In the genomic region with DNA sequence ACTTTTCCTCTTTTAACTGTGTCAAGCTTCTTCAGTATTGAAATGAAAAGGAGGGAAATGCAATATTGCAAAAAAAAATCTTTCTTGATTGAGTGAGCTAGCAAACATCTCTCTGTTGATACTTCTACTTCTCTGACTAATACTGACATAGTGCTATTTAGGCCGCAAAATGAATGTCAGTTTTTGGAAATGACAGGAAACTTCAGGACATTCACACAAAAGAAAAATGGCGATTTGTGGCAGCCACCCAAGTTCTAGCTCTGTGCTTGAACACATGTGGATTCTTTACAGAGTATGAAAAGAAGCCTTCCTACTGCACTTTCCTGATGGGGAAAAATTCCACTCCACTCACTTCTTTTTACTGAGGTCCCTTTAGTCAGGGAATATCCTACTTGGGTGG, we compare ENCODE assay signal across 34 cellular contexts.
DNase-seq lines count a peak whose midpoint lies in the region; ATAC-seq, FAIRE-seq and TF ChIP-seq lines count a peak whose summit lies in the region.
"Had no signal": no experiment of that assay in that cellular context is flagged by ENCODE, and none has a peak within 500 bp of the region (broad histone marks: within the 10 kb centered on the region; RNA-seq: fewer than 3 reads in every experiment).

No MANE protein-coding gene starts in this region.

- H2AFZ ChIP-seq in GM23248 (peak overlapping the region; percentile 70), PC-3 (ENCODE audit: low read length) (peak overlapping the region; percentile 32; the same call in 1 of the 2 replicates), H1 (ENCODE audit: low read length) (peak overlapping the region; percentile 87; the same call in 1 of the 2 replicates), mesenchymal stem cell (ENCODE audit: low read depth, low read length) (peak overlapping the region; percentile 14), SK-N-SH (ENCODE audit: low read depth) (no peak overlapping the region; the same call in 1 of the 2 replicates)

- no TSS peak for BruUV-seq in PC-3 (replicated peaks; lab: Mats Ljungman, UMichigan)

- peaks cover 9% of the 10 kb centered on the region; the same call in 1 of the 2 replicates for H3K4me1 ChIP-seq in GM23248 (ENCODE audit: insufficient read depth)
- H3K4me1 ChIP-seq in PC-3 (ENCODE audit: insufficient read depth, low read length): peaks cover 2% of the 10 kb centered on the region
- H3K4me1 ChIP-seq in H1 (replicated peaks in 1 of 4; ENCODE audit: control insufficient read depth in 3 of 4, insufficient read depth in 4 of 4, low read length in 3 of 4): no peaks in the 10 kb centered on the region
- H3K4me1 ChIP-seq in mesenchymal stem cell (ENCODE audit: control insufficient read depth, insufficient read depth, low read depth, low read length): no peaks in the 10 kb centered on the region
- no peaks in the 10 kb centered on the region for H3K4me1 ChIP-seq in SK-N-SH (ENCODE audit: control insufficient read depth in 1 of 2, insufficient read depth in 2 of 2, low read depth in 1 of 2, low read length in 1 of 2)
- no peaks in the 10 kb centered on the region for H3K4me1 ChIP-seq in CD8-positive, alpha-beta memory T cell (ENCODE audit: insufficient read depth, low read length)
- H3K4me1 ChIP-seq: Caco-2, heart left ventricle, prostate gland, SJCRH30 had no signal

- no peak for TF ChIP-seq POLR2A in H1 (IDR thresholded peaks at IDR 0.05; ENCODE audit: control extremely low read depth in 1 of 2, low read depth in 2 of 2, low read length in 2 of 2)

- 29 to 38% methylated on average over 2 of the region's 2 CpGs for WGBS in GM23248 (ENCODE audit: low coverage in 1 of 2, low lambda C conversion rate in 2 of 2, missing lambda C conversion rate in 2 of 2), 2 experiments
- WGBS in H1 (ENCODE audit: extremely low coverage in 1 of 2, insufficient coverage in 1 of 2, insufficient read length in 1 of 2, insufficient replicate concordance in 2 of 2, low coverage in 1 of 2, low lambda C conversion rate in 2 of 2, missing lambda C conversion rate in 1 of 2), 2 experiments: 94% methylated on average over 2 of the region's 2 CpGs; no CpG with 5 or more reads in 1 of the 2 experiments
- WGBS in mesenchymal stem cell: 100% methylated on average over 2 of the region's 2 CpGs
- WGBS in SK-N-SH (ENCODE audit: low lambda C conversion rate): 83% methylated on average over 2 of the region's 2 CpGs

- in situ Hi-C loops in GM23248 (cut with MboI): no loop called here

- H3K27me3 Mint-ChIP-seq in CD8-positive, alpha-beta memory T cell: peaks cover 0 to 1% of the 10 kb centered on the region in 2 donors
- H3K27me3 Mint-ChIP-seq: activated CD4-positive, alpha-beta memory T cell treated with anti-CD3 and anti-CD28 coated beads, Interleukin-2, amount 10 ng/mL, durations not matched to agents 7 days and 5 days; activated naive CD4-positive, alpha-beta T cell treated with anti-CD3 and anti-CD28 coated beads, Interleukin-2, amount 10 ng/mL, durations not matched to agents 7 days and 5 days; memory B cell; stimulated activated memory B cell treated with anti-CD40 and anti-IgM and Interleukin-4, amounts not matched to agents 10 μg/mL and 1 μg/mL and 100 μg/mL, for 72 hours had no signal

- H3K14ac ChIP-seq in H1 (ENCODE audit: insufficient read length) (no peak overlapping the region), mesenchymal stem cell (ENCODE audit: low read length in 2 of 2) (no peak overlapping the region)

- H2BK12ac ChIP-seq in H1 (ENCODE audit: low read depth, low read length) (no peak overlapping the region), mesenchymal stem cell (ENCODE audit: low read length in 2 of 2) (no peak overlapping the region)

- H3K9me3 Mint-ChIP-seq in CD8-positive, alpha-beta memory T cell: peaks cover 0 to 1% (median 0%) of the 10 kb centered on the region in 5 donors
- H3K9me3 Mint-ChIP-seq: activated CD4-positive, alpha-beta memory T cell treated with anti-CD3 and anti-CD28 coated beads, Interleukin-2, amount 10 ng/mL, durations not matched to agents 7 days and 5 days; activated naive CD4-positive, alpha-beta T cell treated with anti-CD3 and anti-CD28 coated beads, Interleukin-2, amount 10 ng/mL, durations not matched to agents 7 days and 5 days; memory B cell; stimulated activated memory B cell treated with anti-CD40 and anti-IgM and Interleukin-4, amounts not matched to agents 10 μg/mL and 1 μg/mL and 100 μg/mL, for 72 hours had no signal

- no peak overlapping the region for H2BK15ac ChIP-seq in H1 (ENCODE audit: low read length)
- no peak overlapping the region for H2BK15ac ChIP-seq in mesenchymal stem cell (ENCODE audit: low read depth, poor library complexity, severe bottlenecking)

- H3K23ac ChIP-seq in H1 (ENCODE audit: insufficient read length) (no peak overlapping the region), mesenchymal stem cell (ENCODE audit: low read length in 2 of 2) (no peak overlapping the region)

- no peak overlapping the region for H3K56ac ChIP-seq in H1 (replicated peaks; ENCODE audit: insufficient read length, low read depth, low read length)

- H2AK5ac ChIP-seq in H1 (ENCODE audit: low read depth, low read length) (no peak overlapping the region), mesenchymal stem cell (ENCODE audit: low read length, severe bottlenecking) (no peak overlapping the region)

- H4K20me1 ChIP-seq in GM23248 (ENCODE audit: insufficient read depth): no peaks in the 10 kb centered on the region
- no peaks in the 10 kb centered on the region for H4K20me1 ChIP-seq in PC-3 (ENCODE audit: low read length)
- no peaks in the 10 kb centered on the region for H4K20me1 ChIP-seq in H1 (replicated peaks in 1 of 2; ENCODE audit: control insufficient read depth in 1 of 2, insufficient read depth in 2 of 2, low read length in 2 of 2)
- no peaks in the 10 kb centered on the region for H4K20me1 ChIP-seq in SK-N-SH (ENCODE audit: insufficient read depth)

- intact Hi-C loops in PC-3 (cut with micrococcal nuclease): no loop called here

- H3K4me3 Mint-ChIP-seq in CD8-positive, alpha-beta memory T cell: no peak overlapping the region
- H3K4me3 Mint-ChIP-seq: activated CD4-positive, alpha-beta memory T cell treated with anti-CD3 and anti-CD28 coated beads, Interleukin-2, amount 10 ng/mL, durations not matched to agents 7 days and 5 days; activated naive CD4-positive, alpha-beta T cell treated with anti-CD3 and anti-CD28 coated beads, Interleukin-2, amount 10 ng/mL, durations not matched to agents 7 days and 5 days; memory B cell; stimulated activated memory B cell treated with anti-CD40 and anti-IgM and Interleukin-4, amounts not matched to agents 10 μg/mL and 1 μg/mL and 100 μg/mL, for 72 hours had no signal

- no peaks in the 10 kb centered on the region for H3K27me3 ChIP-seq in GM23248 (replicated peaks; ENCODE audit: insufficient read depth)
- H3K27me3 ChIP-seq in PC-3 (ENCODE audit: low read length): no peaks in the 10 kb centered on the region
- H3K27me3 ChIP-seq in H1 (replicated peaks in 1 of 4; ENCODE audit: control insufficient read depth in 3 of 4, extremely low read depth in 1 of 4, insufficient read depth in 3 of 4, low read length in 3 of 4): no peaks in the 10 kb centered on the region
- H3K27me3 ChIP-seq in mesenchymal stem cell (ENCODE audit: control insufficient read depth in 1 of 2, insufficient read depth in 1 of 2, low read length in 2 of 2): no peaks in the 10 kb centered on the region
- no peaks in the 10 kb centered on the region for H3K27me3 ChIP-seq in SK-N-SH (ENCODE audit: insufficient read depth)
- no peaks in the 10 kb centered on the region for H3K27me3 ChIP-seq in CD8-positive, alpha-beta memory T cell (ENCODE audit: insufficient read depth, low read length, poor library complexity, severe bottlenecking)
- H3K27me3 ChIP-seq: cardiac muscle cell, dorsolateral prefrontal cortex, heart left ventricle, SJCRH30 had no signal

- no peak overlapping the region for H3K4me3 ChIP-seq in GM23248
- no peak overlapping the region for H3K4me3 ChIP-seq in PC-3 (ENCODE audit: low read length)
- H3K4me3 ChIP-seq in H1 (ENCODE audit: extremely low read depth in 1 of 4, insufficient read depth in 2 of 4, low read depth in 3 of 4, low read length in 4 of 4): no peak overlapping the region
- H3K4me3 ChIP-seq in mesenchymal stem cell (ENCODE audit: insufficient read depth in 1 of 2, low read depth in 1 of 2, low read length in 2 of 2): no peak overlapping the region
- H3K4me3 ChIP-seq in SK-N-SH (ENCODE audit: low read depth in 2 of 2, low read length in 1 of 2): no peak overlapping the region
- no peak overlapping the region for H3K4me3 ChIP-seq in CD8-positive, alpha-beta memory T cell (ENCODE audit: low read length)
- H3K4me3 ChIP-seq: cardiac muscle cell, dorsolateral prefrontal cortex, heart left ventricle, prostate gland, SJCRH30 had no signal

- H3K9ac ChIP-seq in GM23248 (no peak overlapping the region), PC-3 (ENCODE audit: low read length) (no peak overlapping the region), H1 (replicated peaks in 1 of 4; ENCODE audit: extremely low read depth in 1 of 4, low read depth in 3 of 4, low read length in 3 of 4) (no peak overlapping the region), mesenchymal stem cell (ENCODE audit: low read length) (no peak overlapping the region), SK-N-SH (no peak overlapping the region)

- 0 out of 2 replicates have a peak overlapping the region, but pooled peaks have one; percentile 8 for H2BK20ac ChIP-seq in H1 (ENCODE audit: low read length)

- POLR2A ChIA-PET in PC-3 (lab: Charles Lee; ENCODE audit: unreplicated experiment) (interaction anchor here (0.6 kb wide), 1 partner anchor 26 kb away, joined by 3 read pairs; no protein-coding TSS in a partner anchor), H1 (lab: Charles Lee; ENCODE audit: partially characterized antibody) (no interaction called here), SK-N-SH (lab: Yijun Ruan, JAX) (no interaction called here)
- POLR2A ChIA-PET in CD8-positive, alpha-beta memory T cell (lab: Charles Lee): no interaction called here

- H4K91ac ChIP-seq in H1 (replicated peaks; ENCODE audit: insufficient read length, low read length) (no peak overlapping the region), mesenchymal stem cell (ENCODE audit: low read length) (no peak overlapping the region)

- H3K18ac ChIP-seq in H1 (ENCODE audit: extremely low read depth, low read length) (no peak overlapping the region), mesenchymal stem cell (ENCODE audit: low read depth in 1 of 2, low read length in 2 of 2) (no peak overlapping the region)

- CTCF ChIA-PET in PC-3 (lab: Charles Lee): interaction anchor here (0.6 kb wide), 1 partner anchor 487 kb away, joined by 3 read pairs; a partner anchor contains a TSS
- CTCF ChIA-PET in H1 (lab: Charles Lee; ENCODE audit: partially characterized antibody): no interaction called here
- CTCF ChIA-PET in SK-N-SH (lab: Yijun Ruan, JAX): no interaction called here
- CTCF ChIA-PET in CD8-positive, alpha-beta memory T cell (lab: Charles Lee): no interaction called here

- H3K27ac Mint-ChIP-seq in CD8-positive, alpha-beta memory T cell: no peak overlapping the region
- H3K27ac Mint-ChIP-seq: activated CD4-positive, alpha-beta memory T cell treated with anti-CD3 and anti-CD28 coated beads, Interleukin-2, amount 10 ng/mL, durations not matched to agents 7 days and 5 days; activated naive CD4-positive, alpha-beta T cell treated with anti-CD3 and anti-CD28 coated beads, Interleukin-2, amount 10 ng/mL, durations not matched to agents 7 days and 5 days; memory B cell; stimulated activated memory B cell treated with anti-CD40 and anti-IgM and Interleukin-4, amounts not matched to agents 10 μg/mL and 1 μg/mL and 100 μg/mL, for 72 hours had no signal

- no peak for ATAC-seq in PC-3
- ATAC-seq: heart left ventricle; left cardiac atrium; sciatic nerve; stimulated activated memory B cell treated with anti-CD40 and anti-IgM and Interleukin-4, amounts not matched to agents 10 μg/mL and 1 μg/mL and 100 μg/mL, for 72 hours had no signal

- H3K9me3 ChIP-seq in GM23248 (ENCODE audit: low read depth) (no peaks in the 10 kb centered on the region), PC-3 (ENCODE audit: low read length) (no peaks in the 10 kb centered on the region), H1 (ENCODE audit: insufficient read depth in 2 of 2, low read depth in 1 of 2, low read length in 1 of 2) (no peaks in the 10 kb centered on the region), mesenchymal stem cell (ENCODE audit: control insufficient read depth, low read length) (no peaks in the 10 kb centered on the region), SK-N-SH (no peaks in the 10 kb centered on the region)
- no peaks in the 10 kb centered on the region for H3K9me3 ChIP-seq in CD8-positive, alpha-beta memory T cell (ENCODE audit: low read length)
- H3K9me3 ChIP-seq: Caco-2, heart left ventricle, prostate gland, SJCRH30 had no signal

- no peaks in the 10 kb centered on the region for H3K4me1 Mint-ChIP-seq in CD8-positive, alpha-beta memory T cell
- H3K4me1 Mint-ChIP-seq: activated CD4-positive, alpha-beta memory T cell treated with anti-CD3 and anti-CD28 coated beads, Interleukin-2, amount 10 ng/mL, durations not matched to agents 7 days and 5 days; activated naive CD4-positive, alpha-beta T cell treated with anti-CD3 and anti-CD28 coated beads, Interleukin-2, amount 10 ng/mL, durations not matched to agents 7 days and 5 days; memory B cell; stimulated activated memory B cell treated with anti-CD40 and anti-IgM and Interleukin-4, amounts not matched to agents 10 μg/mL and 1 μg/mL and 100 μg/mL, for 72 hours had no signal

- DNase-seq in GM23248: peak; percentile 31
- peak; percentile 29 for DNase-seq in PC-3
- DNase-seq in H1 (ENCODE audit: low read depth in 1 of 2, low spot score in 2 of 2): no peak
- no peak for DNase-seq in mesenchymal stem cell
- DNase-seq in OCI-M1 (lab: John Stamatoyannopoulos, UW): no peak
- no peak for DNase-seq in SK-N-SH
- DNase-seq in CD8-positive, alpha-beta memory T cell: no peak
- DNase-seq in SHP77 (lab: John Stamatoyannopoulos, UW): no peak
- DNase-seq: ACHN; activated CD4-positive, alpha-beta memory T cell treated with anti-CD3 and anti-CD28 coated beads, Interleukin-2, amount 10 ng/mL, durations not matched to agents 7 days and 5 days; activated CD4-positive, CD25-positive, alpha-beta regulatory T cell treated with anti-CD3 and anti-CD28 coated beads, Interleukin-2, amount 50 U/mL, for 72 hours; activated CD8-positive, alpha-beta memory T cell treated with anti-CD3 and anti-CD28 coated beads, Interleukin-2, amount 50 U/mL, for 48 hours; activated naive CD4-positive, alpha-beta T cell treated with anti-CD3 and anti-CD28 coated beads, Interleukin-2, amount 10 ng/mL, durations not matched to agents 7 days and 5 days; amygdala; C1 segment of cervical spinal cord; Caco-2; dorsolateral prefrontal cortex; KBM-7; left cardiac atrium; MM.1S; NCI-H1417; NCI-H2029 treated with DMSO at 0.1 percent for 48 hours; NCI-H69; SJCRH30; stimulated activated CD4-positive, alpha-beta T cell treated with anti-CD3 and anti-CD28 coated beads, Interleukin-4, amount 100 ng/mL, for 4 hours; T-helper 1 cell had no signal

- no peak for TF ChIP-seq RAD21 in H1 (IDR thresholded peaks at IDR 0.05 in 1 of 2, conservative IDR thresholded peaks at IDR 0.05 in 1 of 2; ENCODE audit: low read depth in 2 of 2, low read length in 2 of 2)
- TF ChIP-seq RAD21 in SK-N-SH (IDR thresholded peaks at IDR 0.05; ENCODE audit: low read length): no peak

- H3F3A ChIP-seq in GM23248 (ENCODE audit: insufficient read depth) (no peaks in the 10 kb centered on the region), PC-3 (ENCODE audit: low read length, unreplicated experiment) (no peaks in the 10 kb centered on the region), SK-N-SH (replicated peaks; ENCODE audit: insufficient read depth) (no peaks in the 10 kb centered on the region)

- no peak overlapping the region for H3K4me2 ChIP-seq in GM23248 (ENCODE audit: unreplicated experiment)
- H3K4me2 ChIP-seq in PC-3 (ENCODE audit: low read length): no peak overlapping the region
- no peak overlapping the region for H3K4me2 ChIP-seq in H1 (ENCODE audit: insufficient read depth in 1 of 2, low read depth in 2 of 2, low read length in 2 of 2)
- no peak overlapping the region for H3K4me2 ChIP-seq in mesenchymal stem cell (ENCODE audit: low read length, poor library complexity, severe bottlenecking)
- H3K4me2 ChIP-seq in SK-N-SH: no peak overlapping the region

- TF ChIP-seq CTCF in PC-3 (conservative IDR thresholded peaks at IDR 0.05; ENCODE audit: low read depth, low read length) (no peak), H1 (IDR thresholded peaks at IDR 0.05; ENCODE audit: control extremely low read depth in 1 of 3, insufficient read depth in 1 of 3, low read depth in 1 of 3, low read length in 3 of 3) (no peak), SK-N-SH (IDR thresholded peaks at IDR 0.05) (no peak)

- H3K23me2 ChIP-seq in H1 (ENCODE audit: low read depth, low read length): no peaks in the 10 kb centered on the region

- H4K8ac ChIP-seq in H1 (ENCODE audit: extremely low read depth, insufficient read depth, low read length) (no peak overlapping the region), mesenchymal stem cell (ENCODE audit: low read length) (no peak overlapping the region)

- H2BK5ac ChIP-seq in H1 (ENCODE audit: low read depth, low read length) (no peak overlapping the region), mesenchymal stem cell (ENCODE audit: low read depth, low read length, poor library complexity, severe bottlenecking) (no peak overlapping the region)

- no peaks in the 10 kb centered on the region for H3K36me3 Mint-ChIP-seq in CD8-positive, alpha-beta memory T cell
- H3K36me3 Mint-ChIP-seq: activated naive CD4-positive, alpha-beta T cell treated with anti-CD3 and anti-CD28 coated beads, Interleukin-2, amount 10 ng/mL, durations not matched to agents 7 days and 5 days; memory B cell; stimulated activated memory B cell treated with anti-CD40 and anti-IgM and Interleukin-4, amounts not matched to agents 10 μg/mL and 1 μg/mL and 100 μg/mL, for 72 hours had no signal

- FAIRE-seq in H1 (lab: Jason Lieb, UNC): no peak
- FAIRE-seq: GM12891, TTC549 had no signal

- H4K5ac ChIP-seq in H1 (ENCODE audit: insufficient read length, low read depth, low read length): no peak overlapping the region

- no peak for TF ChIP-seq EP300 in H1 (IDR thresholded peaks at IDR 0.05; ENCODE audit: borderline replicate concordance in 1 of 2, low read depth in 2 of 2, low read length in 2 of 2)
- no peak for TF ChIP-seq EP300 in SK-N-SH (IDR thresholded peaks at IDR 0.05; ENCODE audit: borderline replicate concordance in 1 of 2, low read depth in 1 of 2, low read length in 1 of 2)

- no peak overlapping the region for H3K27ac ChIP-seq in GM23248
- H3K27ac ChIP-seq in PC-3 (ENCODE audit: low read length): no peak overlapping the region
- no peak overlapping the region for H3K27ac ChIP-seq in H1 (ENCODE audit: low read depth, low read length)
- no peak overlapping the region for H3K27ac ChIP-seq in mesenchymal stem cell (ENCODE audit: low read length, poor library complexity, severe bottlenecking)
- H3K27ac ChIP-seq in SK-N-SH (ENCODE audit: low read depth in 2 of 2, low read length in 1 of 2): no peak overlapping the region
- no peak overlapping the region for H3K27ac ChIP-seq in CD8-positive, alpha-beta memory T cell (ENCODE audit: low read depth, low read length)
- H3K27ac ChIP-seq: cardiac muscle cell, dorsolateral prefrontal cortex, heart left ventricle, prostate gland, SJCRH30 had no signal

- H3K79me1 ChIP-seq in H1 (ENCODE audit: low read depth, low read length): no peaks in the 10 kb centered on the region
- no peaks in the 10 kb centered on the region for H3K79me1 ChIP-seq in mesenchymal stem cell (replicated peaks; ENCODE audit: low read length, poor library complexity, severe bottlenecking)

- H3K9me2 ChIP-seq in GM23248 (ENCODE audit: insufficient read depth) (no peaks in the 10 kb centered on the region), PC-3 (replicated peaks; ENCODE audit: low read length) (no peaks in the 10 kb centered on the region), SK-N-SH (no peaks in the 10 kb centered on the region)

- H3K79me2 ChIP-seq in GM23248 (ENCODE audit: insufficient read depth): no peaks in the 10 kb centered on the region
- H3K79me2 ChIP-seq in PC-3 (ENCODE audit: low read length): no peaks in the 10 kb centered on the region
- H3K79me2 ChIP-seq in H1 (ENCODE audit: control insufficient read depth in 1 of 2, insufficient read depth in 2 of 2, low read length in 2 of 2): no peaks in the 10 kb centered on the region
- no peaks in the 10 kb centered on the region for H3K79me2 ChIP-seq in SK-N-SH (ENCODE audit: insufficient read depth)

- H2BK120ac ChIP-seq in H1 (replicated peaks; ENCODE audit: low read depth, low read length): no peak overlapping the region
- H2BK120ac ChIP-seq in mesenchymal stem cell (ENCODE audit: low read depth, low read length): no peak overlapping the region

- H3K4ac ChIP-seq in H1 (replicated peaks; ENCODE audit: insufficient read length, low read depth, low read length) (no peak overlapping the region), mesenchymal stem cell (ENCODE audit: low read depth in 1 of 2, low read length in 2 of 2) (no peak overlapping the region)

- H3K36me3 ChIP-seq in GM23248 (ENCODE audit: low read depth) (no peaks in the 10 kb centered on the region), PC-3 (ENCODE audit: low read depth, low read length) (no peaks in the 10 kb centered on the region), H1 (ENCODE audit: control insufficient read depth in 2 of 4, insufficient read depth in 4 of 4, low read length in 3 of 4) (no peaks in the 10 kb centered on the region), mesenchymal stem cell (ENCODE audit: control insufficient read depth in 1 of 2, insufficient read depth in 2 of 2, low read depth in 1 of 2, low read length in 2 of 2) (peaks cover 0 to 3% of the 10 kb centered on the region in 2 experiments), SK-N-SH (replicated peaks in 1 of 2; ENCODE audit: control insufficient read depth in 1 of 2, insufficient read depth in 2 of 2, low read length in 1 of 2) (no peaks in the 10 kb centered on the region)
- no peaks in the 10 kb centered on the region for H3K36me3 ChIP-seq in CD8-positive, alpha-beta memory T cell (ENCODE audit: insufficient read depth, low read length)
- H3K36me3 ChIP-seq: cardiac muscle cell, heart left ventricle, prostate gland, SJCRH30 had no signal

Comparison
In these comparisons a context has a peak if more than half of its experiments do, and no peak if none do; other contexts are left out.
1. DNase-seq: peak in GM23248 (single experiment) and PC-3 (single experiment); none in H1 (0 of 2), mesenchymal stem cell (single experiment), OCI-M1 (single experiment), SK-N-SH (single experiment), CD8-positive, alpha-beta memory T cell (0 of 5) and SHP77 (0 of 2).